ENCODE assay signal across 15 cellular contexts in the genomic region with DNA sequence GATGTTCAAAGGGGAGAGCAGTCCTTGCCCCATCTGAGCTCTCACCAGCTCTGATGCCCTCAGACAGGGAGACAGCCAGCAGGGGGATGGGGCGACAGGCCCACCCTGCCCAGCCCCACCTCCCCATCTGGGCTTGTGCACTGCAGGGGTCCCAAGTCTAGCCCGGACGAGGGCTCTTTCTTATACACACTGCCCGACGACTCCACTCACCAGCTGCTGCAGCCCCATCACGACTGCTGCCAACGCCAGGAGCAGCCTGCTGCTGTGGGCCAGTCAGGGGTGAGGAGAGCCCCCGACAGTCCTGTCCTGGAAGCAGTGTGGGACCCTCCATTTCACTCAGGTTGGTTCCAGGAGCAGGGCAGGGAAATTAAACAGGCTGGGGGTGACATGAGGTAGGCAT.
DNase-seq lines count a peak whose midpoint lies in the region; ATAC-seq and TF ChIP-seq lines count a peak whose summit lies in the region.
"Had no signal": no experiment of that assay in that cellular context is flagged by ENCODE, and none has a peak within 500 bp of the region (broad histone marks: within the 10 kb centered on the region; RNA-seq: fewer than 3 reads in every experiment).

No MANE protein-coding gene starts in this region.

- dilution Hi-C loops in IMR-90 (cut with HindIII; ENCODE audit: low sequenced_read_pairs, unreplicated experiment), result no loop called here

- TF ChIP-seq EP300 in suprapubic skin (IDR thresholded peaks at IDR 0.05) (no peak), stomach (IDR thresholded peaks at IDR 0.05) (no peak)

- H3K27ac Mint-ChIP-seq in nephron progenitor cell, result peak overlapping the region; percentile 94
- H3K27ac Mint-ChIP-seq: CD4-positive, alpha-beta T cell had no signal

- intact Hi-C loops in IMR-90 (cut with micrococcal nuclease) (loop anchor here (5.0 kb wide), 2 partner anchors 643 to 703 kb away; a partner anchor contains a TSS), stomach (cut with DNase I; ENCODE audit: low total_unique reads) (loop anchor here (5.0 kb wide), 1 partner anchor 153 kb away; no protein-coding TSS in a partner anchor)

- TF ChIP-seq RAD21 in IMR-90 (IDR thresholded peaks at IDR 0.05; ENCODE audit: low read length), result no peak

- 0 out of 2 replicates have a peak overlapping the region, but pooled peaks have one; percentile 36 for H2AK5ac ChIP-seq in IMR-90 (ENCODE audit: low read depth, low read length)

- H3K4me1 ChIP-seq in IMR-90 (ENCODE audit: control insufficient read depth, insufficient read depth, low read length) (peaks cover 14% of the 10 kb centered on the region), esophagus (ENCODE audit: control insufficient read depth in 2 of 2, insufficient read depth in 2 of 2, low read length in 1 of 2) (peaks cover 2 to 6% of the 10 kb centered on the region in 2 donors), suprapubic skin (peaks cover 44% of the 10 kb centered on the region), stomach (peaks cover 0 to 21% (median 6%) of the 10 kb centered on the region in 4 donors)

- no peak overlapping the region for H3K4me2 ChIP-seq in IMR-90 (ENCODE audit: low read depth, low read length)

- BruUV-seq in IMR-90 (replicated peaks; lab: Mats Ljungman, UMichigan), result no TSS peak

- TF ChIP-seq POLR2A in IMR-90 (IDR thresholded peaks at IDR 0.05; ENCODE audit: low read depth, low read length) (no peak), suprapubic skin (IDR thresholded peaks at IDR 0.05) (no peak), stomach (IDR thresholded peaks at IDR 0.05) (no peak)

- no peak overlapping the region for H3K4me3 Mint-ChIP-seq in nephron progenitor cell
- H3K4me3 Mint-ChIP-seq: CD4-positive, alpha-beta T cell had no signal

- peaks cover 67% of the 10 kb centered on the region for H3K36me3 Mint-ChIP-seq in nephron progenitor cell (ENCODE audit: low read depth)

- no peak overlapping the region for H3K9ac ChIP-seq in IMR-90 (ENCODE audit: low read depth, low read length)

- no peak overlapping the region for H2BK5ac ChIP-seq in IMR-90 (ENCODE audit: low read depth, low read length, poor library complexity, severe bottlenecking)

- no peak for TF ChIP-seq CTCF in IMR-90 (conservative IDR thresholded peaks at IDR 0.05; ENCODE audit: low read depth, low read length)
- no peak for TF ChIP-seq CTCF in nephron progenitor cell (IDR thresholded peaks at IDR 0.05)
- TF ChIP-seq CTCF in suprapubic skin (IDR thresholded peaks at IDR 0.05), result no peak
- TF ChIP-seq CTCF in stomach (IDR thresholded peaks at IDR 0.05), result no peak

- H3K27me3 ChIP-seq in IMR-90 (ENCODE audit: control insufficient read depth, insufficient read depth, low read length), result peaks cover 12% of the 10 kb centered on the region
- no peaks in the 10 kb centered on the region for H3K27me3 ChIP-seq in esophagus (ENCODE audit: control insufficient read depth in 1 of 2, insufficient read depth in 2 of 2, low read length in 2 of 2)
- no peaks in the 10 kb centered on the region for H3K27me3 ChIP-seq in suprapubic skin
- no peaks in the 10 kb centered on the region for H3K27me3 ChIP-seq in stomach

- POLR2A ChIA-PET in IMR-90 (lab: Charles Lee; ENCODE audit: unreplicated experiment), result no interaction called here

- no peak overlapping the region for H4K91ac ChIP-seq in IMR-90 (ENCODE audit: insufficient read depth, low read depth, low read length)

- H2BK15ac ChIP-seq in IMR-90 (ENCODE audit: low read depth, low read length), result 0 out of 3 replicates have a peak overlapping the region, but pooled peaks have one; percentile 4

- peaks cover 79% of the 10 kb centered on the region for H3K4me1 Mint-ChIP-seq in nephron progenitor cell

- no peak overlapping the region for H4K8ac ChIP-seq in IMR-90 (ENCODE audit: low read depth in 2 of 2, low read length in 2 of 2)

- in situ Hi-C loops in IMR-90 (cut with MboI; ENCODE audit: low sequenced_read_pairs), result loop anchor here (5.0 to 25.0 kb wide), 2 partner anchors 228 to 648 kb away; a partner anchor contains a TSS

- 100% methylated on average over 1 of the region's 8 CpGs; no CpG with 5 or more reads in 1 of the 2 experiments for WGBS in IMR-90 (ENCODE audit: extremely low coverage in 2 of 2, insufficient read length in 1 of 2), 2 experiments
- 64 to 77% methylated on average over 8 of the region's 8 CpGs for WGBS in esophagus, 2 donors
- WGBS in suprapubic skin, result 83% methylated on average over 1 of the region's 8 CpGs
- WGBS in stomach, 5 donors, result 81 to 92% (median 85%) methylated on average over 8 of the region's 8 CpGs

- no peak overlapping the region for H3K14ac ChIP-seq in IMR-90 (replicated peaks; ENCODE audit: low read depth, low read length)

- no peak for ATAC-seq in IMR-90 (ENCODE audit: low read depth)
- ATAC-seq in HG03432 (IDR thresholded peaks at IDR 0.05; ENCODE audit: unreplicated experiment), result no peak

- H3K27me3 Mint-ChIP-seq in nephron progenitor cell (ENCODE audit: low read depth, poor library complexity), result peaks cover 4% of the 10 kb centered on the region
- H3K27me3 Mint-ChIP-seq: CD4-positive, alpha-beta T cell had no signal

- H3K4me3 ChIP-seq in IMR-90 (ENCODE audit: insufficient read depth, low read depth, low read length) (no peak overlapping the region), esophagus (ENCODE audit: low read depth in 1 of 2, low read length in 2 of 2) (no peak overlapping the region), suprapubic skin (no peak overlapping the region), stomach (no peak overlapping the region)

- H2BK120ac ChIP-seq in IMR-90 (ENCODE audit: low read depth, low read length), result no peak overlapping the region

- H3K18ac ChIP-seq in IMR-90 (ENCODE audit: low read depth, low read length), result no peak overlapping the region

- peak overlapping the region; percentile 6; the same call in 1 of the 2 replicates for H2BK20ac ChIP-seq in IMR-90 (ENCODE audit: low read depth, low read length)

- DNase-seq in IMR-90, result no peak
- no peak for DNase-seq in nephron progenitor cell
- no peak for DNase-seq in suprapubic skin (ENCODE audit: low spot score in 2 of 2)
- no peak for DNase-seq in stomach
- DNase-seq in amniotic stem cell (lab: John Stamatoyannopoulos, UW), result no peak
- DNase-seq: ACHN; Calu3; CD4-positive, alpha-beta T cell; DND-41; GF-D8; KG1; NCI-H1092; NCI-H345 had no signal

- no peak overlapping the region for H2AK9ac ChIP-seq in IMR-90 (replicated peaks; ENCODE audit: low read depth, low read length, poor library complexity)

- H3K23ac ChIP-seq in IMR-90 (ENCODE audit: low read depth, low read length), result no peak overlapping the region

- no peaks in the 10 kb centered on the region for H3K9me3 Mint-ChIP-seq in nephron progenitor cell
- H3K9me3 Mint-ChIP-seq: CD4-positive, alpha-beta T cell had no signal

- CTCF ChIA-PET in IMR-90 (lab: Yijun Ruan, JAX), result no interaction called here

- no peak overlapping the region; the same call in 1 of the 2 replicates for H3K4ac ChIP-seq in IMR-90 (ENCODE audit: low read depth, low read length)

- no peaks in the 10 kb centered on the region for H3K79me1 ChIP-seq in IMR-90 (ENCODE audit: low read depth in 1 of 2, low read length in 2 of 2)

- H3K9me3 ChIP-seq in IMR-90 (ENCODE audit: control insufficient read depth, insufficient read depth, low read length), result no peaks in the 10 kb centered on the region
- no peaks in the 10 kb centered on the region for H3K9me3 ChIP-seq in esophagus (ENCODE audit: control insufficient read depth in 2 of 2, insufficient read depth in 1 of 2, low read depth in 1 of 2, low read length in 1 of 2)
- H3K9me3 ChIP-seq in suprapubic skin, result no peaks in the 10 kb centered on the region
- no peaks in the 10 kb centered on the region for H3K9me3 ChIP-seq in stomach

- no peak overlapping the region for H2AFZ ChIP-seq in IMR-90 (replicated peaks; ENCODE audit: low read length, poor library complexity)

- H3K36me3 ChIP-seq in IMR-90 (ENCODE audit: control insufficient read depth, insufficient read depth, low read length) (peaks cover 35% of the 10 kb centered on the region), esophagus (ENCODE audit: control insufficient read depth in 2 of 2, insufficient read depth in 2 of 2, low read length in 1 of 2) (peaks cover 9 to 13% of the 10 kb centered on the region in 2 donors), suprapubic skin (peaks cover 51% of the 10 kb centered on the region), stomach (peaks cover 0 to 55% (median 44%) of the 10 kb centered on the region in 4 donors)

- peaks cover 14% of the 10 kb centered on the region for H3K9me1 ChIP-seq in IMR-90 (ENCODE audit: insufficient read depth, low read length)

- H4K20me1 ChIP-seq in IMR-90 (ENCODE audit: insufficient read depth, low read length), result peaks cover 3% of the 10 kb centered on the region; the same call in 1 of the 2 replicates

- H3K56ac ChIP-seq in IMR-90 (ENCODE audit: extremely low read depth, insufficient read depth, low read length), result no peak overlapping the region

- H3K27ac ChIP-seq in IMR-90 (ENCODE audit: insufficient read depth, low read length) (no peak overlapping the region), esophagus (ENCODE audit: low read depth in 2 of 2, low read length in 1 of 2) (peak overlapping the region; percentile 28 to 59), suprapubic skin (peak overlapping the region; percentile 80), stomach (peak overlapping the region in 2 of 5 donors; percentile 42 to 46)

- no peak overlapping the region for H4K5ac ChIP-seq in IMR-90 (ENCODE audit: low read depth, low read length)

TF ChIP-seq in IMR-90, 13 proteins besides CTCF, POLR2A, EP300 and RAD21 (continues in another document):
- TF ChIP-seq MXI1 (IDR thresholded peaks at IDR 0.05; ENCODE audit: borderline replicate concordance, low read depth, low read length), result no peak
- no peak for TF ChIP-seq BHLHE40 (IDR thresholded peaks at IDR 0.05; ENCODE audit: low read depth, low read length)
- no peak for TF ChIP-seq RFX5 (IDR thresholded peaks at IDR 0.05; ENCODE audit: low read depth, low read length)
- no peak for TF ChIP-seq SMC3 (IDR thresholded peaks at IDR 0.05; ENCODE audit: low read depth, low read length)
- no peak for TF ChIP-seq CEBPB (IDR thresholded peaks at IDR 0.05; ENCODE audit: low read depth, low read length)
- no peak for TF ChIP-seq MAFK (IDR thresholded peaks at IDR 0.05; ENCODE audit: low read depth, low read length)
- no peak for TF ChIP-seq CHD1 (IDR thresholded peaks at IDR 0.05; ENCODE audit: low read depth, low read length)
- TF ChIP-seq, protein P1, sequence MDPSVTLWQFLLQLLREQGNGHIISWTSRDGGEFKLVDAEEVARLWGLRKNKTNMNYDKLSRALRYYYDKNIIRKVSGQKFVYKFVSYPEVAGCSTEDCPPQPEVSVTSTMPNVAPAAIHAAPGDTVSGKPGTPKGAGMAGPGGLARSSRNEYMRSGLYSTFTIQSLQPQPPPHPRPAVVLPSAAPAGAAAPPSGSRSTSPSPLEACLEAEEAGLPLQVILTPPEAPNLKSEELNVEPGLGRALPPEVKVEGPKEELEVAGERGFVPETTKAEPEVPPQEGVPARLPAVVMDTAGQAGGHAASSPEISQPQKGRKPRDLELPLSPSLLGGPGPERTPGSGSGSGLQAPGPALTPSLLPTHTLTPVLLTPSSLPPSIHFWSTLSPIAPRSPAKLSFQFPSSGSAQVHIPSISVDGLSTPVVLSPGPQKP (IDR thresholded peaks at IDR 0.05; ENCODE audit: borderline replicate concordance, low read depth, low read length), result no peak
- no peak for TF ChIP-seq RCOR1 (IDR thresholded peaks at IDR 0.05; ENCODE audit: insufficient replicate concordance, low read length)
